ENCODE assay signal across 8 cellular contexts in the genomic region with DNA sequence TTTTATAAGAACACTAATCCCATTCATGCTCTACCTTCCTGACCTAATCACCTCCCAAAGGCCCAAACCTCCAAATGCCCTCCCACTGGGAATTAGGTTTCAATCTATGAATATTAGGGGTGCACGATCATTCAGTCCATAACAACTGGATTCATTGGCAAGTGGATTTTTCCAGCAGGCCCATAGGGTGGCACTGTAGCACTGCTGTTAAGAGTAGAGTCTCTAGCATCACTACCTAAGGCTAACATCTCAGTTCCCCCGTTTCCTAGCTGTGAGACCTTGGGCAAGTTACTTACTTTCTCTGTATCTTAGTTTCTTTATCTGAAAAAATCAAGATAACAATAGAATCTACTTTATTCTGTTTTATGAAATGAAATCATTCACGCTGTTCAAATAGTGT.
A peak's percentile ranks its signal among the peaks of the same experiment; 100 is the strongest.
DNase-seq lines count a peak whose midpoint lies in the region; ATAC-seq and TF ChIP-seq lines count a peak whose summit lies in the region.

No MANE protein-coding gene starts in this region.

- H3K9ac ChIP-seq in endodermal cell (ENCODE audit: extremely low read depth, low read length, poor library complexity, severe bottlenecking) = no peak overlapping the region
- no peak overlapping the region for H3K9ac ChIP-seq in neuronal stem cell (ENCODE audit: low read depth, low read length, poor library complexity)

- H3K14ac ChIP-seq in neuronal stem cell (ENCODE audit: low read length) = no peak overlapping the region

- H3K4me3 Mint-ChIP-seq in MCF 10A (ENCODE audit: unreplicated experiment) = no peak overlapping the region
- H3K4me3 Mint-ChIP-seq in endodermal cell = no peak overlapping the region

- no peak overlapping the region for H3K4me2 ChIP-seq in neuronal stem cell (ENCODE audit: insufficient read depth, low read length, poor library complexity, severe bottlenecking)

- no peak for TF ChIP-seq POLR2A in breast epithelium (IDR thresholded peaks at IDR 0.05)

- TF ChIP-seq CTCF in MCF 10A (IDR thresholded peaks at IDR 0.05; ENCODE audit: unreplicated experiment) (peak; percentile 69), breast epithelium (IDR thresholded peaks at IDR 0.05) (peak in 1 of 3 donors; percentile 14), endodermal cell (conservative IDR thresholded peaks at IDR 0.05) (peak; percentile 79)

- H4K91ac ChIP-seq in neuronal stem cell (ENCODE audit: low read depth, low read length, poor library complexity) = no peak overlapping the region

- no TSS peak for BruUV-seq in MCF 10A (replicated peaks; lab: Mats Ljungman, UMichigan)

- H3K27ac Mint-ChIP-seq in MCF 10A (ENCODE audit: low read depth, unreplicated experiment) (no peak overlapping the region), endodermal cell (no peak overlapping the region)

- WGBS in endodermal cell (ENCODE audit: insufficient coverage in 1 of 2, insufficient read length in 1 of 2), 2 experiments = 68 to 100% methylated on average over 1 to 3 of the region's 3 CpGs
- WGBS in neuronal stem cell (ENCODE audit: extremely low coverage in 2 of 2, insufficient read length in 2 of 2, insufficient replicate concordance in 1 of 2), 2 donors = no CpG with 5 or more reads among the region's 3 CpGs

- H3K27me3 Mint-ChIP-seq in MCF 10A (ENCODE audit: insufficient read depth, unreplicated experiment) (no peaks in the 10 kb centered on the region), endodermal cell (ENCODE audit: insufficient read depth) (no peaks in the 10 kb centered on the region)

- no peaks in the 10 kb centered on the region for H3K4me1 ChIP-seq in breast epithelium
- H3K4me1 ChIP-seq in endodermal cell (ENCODE audit: control insufficient read depth, insufficient read depth, low read length) = peaks cover 5% of the 10 kb centered on the region
- H3K4me1 ChIP-seq in neuronal stem cell (ENCODE audit: control insufficient read depth in 2 of 2, insufficient read depth in 1 of 2, low read depth in 1 of 2, low read length in 2 of 2) = no peaks in the 10 kb centered on the region

- H3K4me3 ChIP-seq in breast epithelium = no peak overlapping the region
- H3K4me3 ChIP-seq in endodermal cell (ENCODE audit: low read length) = no peak overlapping the region
- no peak overlapping the region for H3K4me3 ChIP-seq in neuronal stem cell (ENCODE audit: low read length in 2 of 2)

- no peaks in the 10 kb centered on the region for H3K9me3 Mint-ChIP-seq in MCF 10A (ENCODE audit: unreplicated experiment)
- peaks cover 3% of the 10 kb centered on the region for H3K9me3 Mint-ChIP-seq in endodermal cell

- H3K4ac ChIP-seq in neuronal stem cell (ENCODE audit: low read length) = no peak overlapping the region

- ATAC-seq in HG03045 (IDR thresholded peaks at IDR 0.05; ENCODE audit: unreplicated experiment) = no peak
- ATAC-seq in HG02870 (IDR thresholded peaks at IDR 0.05; ENCODE audit: unreplicated experiment) = no peak

- peak; percentile 60 for DNase-seq in MCF 10A (ENCODE audit: unreplicated experiment)
- DNase-seq in breast epithelium (ENCODE audit: low spot score in 2 of 2) = no peak
- peak; percentile 9 for DNase-seq in NCI-H460 (ENCODE audit: extremely low read depth, low read depth)
- DNase-seq in endodermal cell = peak; percentile 77
- DNase-seq in neuronal stem cell (ENCODE audit: low spot score) = peak; percentile 30
- DNase-seq in germinal center (ENCODE audit: low spot score) = no peak

- intact Hi-C loops in MCF 10A (cut with micrococcal nuclease) (loop anchor here (1.0 to 5.0 kb wide), 4 partner anchors 128 to 508 kb away; no protein-coding TSS in a partner anchor), breast epithelium (cut with DNase I; ENCODE audit: low total_unique reads) (no loop called here)

- no peak overlapping the region for H3K18ac ChIP-seq in neuronal stem cell (ENCODE audit: low read length)

- H2AK5ac ChIP-seq in neuronal stem cell (ENCODE audit: low read depth, low read length) = no peak overlapping the region

- H3K9me3 ChIP-seq in breast epithelium = no peaks in the 10 kb centered on the region
- peaks cover 5% of the 10 kb centered on the region for H3K9me3 ChIP-seq in endodermal cell (ENCODE audit: control insufficient read depth, low read length)
- H3K9me3 ChIP-seq in neuronal stem cell (replicated peaks in 1 of 2; ENCODE audit: control insufficient read depth in 2 of 2, insufficient read depth in 1 of 2, low read depth in 1 of 2, low read length in 2 of 2) = no peaks in the 10 kb centered on the region

- H3K27ac ChIP-seq in breast epithelium (no peak overlapping the region), endodermal cell (ENCODE audit: low read depth, low read length) (no peak overlapping the region), neuronal stem cell (replicated peaks; ENCODE audit: low read length) (no peak overlapping the region)

- H3K4me1 Mint-ChIP-seq in MCF 10A (ENCODE audit: insufficient read depth, unreplicated experiment) (peaks cover 5% of the 10 kb centered on the region), endodermal cell (peaks cover 8% of the 10 kb centered on the region)

- no peak overlapping the region for H4K8ac ChIP-seq in neuronal stem cell (ENCODE audit: low read depth, low read length)

- H3K36me3 Mint-ChIP-seq in MCF 10A (ENCODE audit: insufficient read depth, unreplicated experiment) (no peaks in the 10 kb centered on the region), endodermal cell (ENCODE audit: low read depth) (no peaks in the 10 kb centered on the region)

- no peak overlapping the region for H2BK120ac ChIP-seq in neuronal stem cell (ENCODE audit: low read depth, low read length)

- no peak overlapping the region for H2BK5ac ChIP-seq in neuronal stem cell (ENCODE audit: low read length)

- no peak overlapping the region for H3K23ac ChIP-seq in neuronal stem cell (ENCODE audit: low read depth, low read length, poor library complexity)

- H2BK15ac ChIP-seq in neuronal stem cell (ENCODE audit: low read length) = no peak overlapping the region

- no peaks in the 10 kb centered on the region for H3K27me3 ChIP-seq in breast epithelium
- H3K27me3 ChIP-seq in endodermal cell (ENCODE audit: control insufficient read depth, insufficient read depth, low read length, poor library complexity, severe bottlenecking) = no peaks in the 10 kb centered on the region
- H3K27me3 ChIP-seq in neuronal stem cell (ENCODE audit: control insufficient read depth in 3 of 3, insufficient read depth in 3 of 3, low read depth in 1 of 3, low read length in 3 of 3) = no peaks in the 10 kb centered on the region

- no peak overlapping the region for H2AFZ ChIP-seq in neuronal stem cell (ENCODE audit: low read length)

- CTCF ChIA-PET in MCF 10A (lab: Yijun Ruan, JAX) = interaction anchor here (0.6 to 1.6 kb wide), 22 partner anchors 9 to 1795 kb away, joined by 3 to 6 read pairs (median 3); no protein-coding TSS in a partner anchor

- H3K36me3 ChIP-seq in breast epithelium = no peaks in the 10 kb centered on the region
- no peaks in the 10 kb centered on the region for H3K36me3 ChIP-seq in endodermal cell (ENCODE audit: control insufficient read depth, insufficient read depth, low read length)
- no peaks in the 10 kb centered on the region for H3K36me3 ChIP-seq in neuronal stem cell (replicated peaks in 1 of 2; ENCODE audit: control insufficient read depth in 2 of 2, insufficient read depth in 2 of 2, low read length in 2 of 2)

- H2BK12ac ChIP-seq in neuronal stem cell (ENCODE audit: low read length) = no peak overlapping the region

- POLR2A ChIA-PET in MCF 10A (lab: Yijun Ruan, JAX) = no interaction called here

- H3K79me1 ChIP-seq in neuronal stem cell (ENCODE audit: low read depth, low read length) = peaks cover 1% of the 10 kb centered on the region

Comparison
In these comparisons a context has a peak if more than half of its experiments do, and no peak if none do; other contexts are left out.
1. DNase-seq: peak in MCF 10A (single experiment), NCI-H460 (single experiment), endodermal cell (single experiment) and neuronal stem cell (single experiment); none in breast epithelium (0 of 2) and germinal center (single experiment).